In the genomic region with DNA sequence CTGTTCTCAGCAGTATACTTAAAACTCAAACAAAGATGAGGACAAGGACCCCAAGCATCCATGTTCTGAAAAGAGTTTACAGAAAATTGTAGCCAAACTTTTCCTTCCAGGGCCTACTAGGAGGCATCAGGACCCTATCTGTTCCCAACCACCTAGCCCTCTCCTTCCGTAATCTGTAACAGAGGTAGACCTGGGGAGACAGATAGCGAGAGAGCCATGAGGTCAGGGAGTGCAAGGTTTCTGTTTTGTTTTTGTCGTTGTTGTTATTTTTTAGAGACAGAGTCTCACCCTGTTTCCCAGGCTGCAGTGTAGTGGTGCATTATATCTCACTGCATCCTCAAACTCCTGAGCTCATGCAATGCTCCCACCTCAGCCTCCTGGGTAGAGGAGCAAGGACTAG, we compare ENCODE assay signal across 29 cellular contexts.
A peak's percentile ranks its signal among the peaks of the same experiment; 100 is the strongest.
DNase-seq lines count a peak whose midpoint lies in the region; ATAC-seq and TF ChIP-seq lines count a peak whose summit lies in the region.
"Had no signal": no experiment of that assay in that cellular context is flagged by ENCODE, and none has a peak within 500 bp of the region (broad histone marks: within the 10 kb centered on the region; RNA-seq: fewer than 3 reads in every experiment).

No MANE protein-coding gene starts in this region.

- no peaks in the 10 kb centered on the region for H3K27me3 ChIP-seq in brain microvascular endothelial cell (replicated peaks)
- H3K27me3 ChIP-seq in muscle layer of duodenum (ENCODE audit: low read depth, low read length), result no peaks in the 10 kb centered on the region
- H3K27me3 ChIP-seq in thoracic aorta (replicated peaks; ENCODE audit: insufficient read depth), result no peaks in the 10 kb centered on the region
- H3K27me3 ChIP-seq in thyroid gland, result no peaks in the 10 kb centered on the region
- H3K27me3 ChIP-seq: gastroesophageal sphincter, neutrophil had no signal

- no peaks in the 10 kb centered on the region for H3K4me1 Mint-ChIP-seq in activated CD8-positive, alpha-beta T cell treated with anti-CD3 and anti-CD28 coated beads, Interleukin-2, amount 10 ng/mL, durations not matched to agents 7 days and 5 days (ENCODE audit: low read depth)
- H3K4me1 Mint-ChIP-seq: B cell; CD8-positive, alpha-beta memory T cell; stimulated activated effector memory CD8-positive, alpha-beta T cell treated with anti-CD3 and anti-CD28 coated beads, Interleukin-12 subunit alpha, Interleukin-12 subunit beta, amount 100 ng/mL, for 72 hours had no signal

- H3K4me1 ChIP-seq in muscle layer of duodenum (ENCODE audit: control insufficient read depth in 1 of 2, insufficient read depth in 2 of 2, low read length in 2 of 2) (no peaks in the 10 kb centered on the region), thoracic aorta (ENCODE audit: control insufficient read depth in 1 of 2, low read depth in 2 of 2) (peaks cover 6 to 22% of the 10 kb centered on the region in 2 donors), thyroid gland (no peaks in the 10 kb centered on the region)
- H3K4me1 ChIP-seq: A549, gastroesophageal sphincter had no signal

- WGBS in thyroid gland, 2 donors, result 89 to 96% methylated on average over 3 of the region's 3 CpGs

- no peaks in the 10 kb centered on the region for H3K27me3 Mint-ChIP-seq in activated CD8-positive, alpha-beta T cell treated with anti-CD3 and anti-CD28 coated beads, Interleukin-2, amount 10 ng/mL, durations not matched to agents 7 days and 5 days (ENCODE audit: low read depth)
- H3K27me3 Mint-ChIP-seq: activated CD4-positive, alpha-beta memory T cell treated with anti-CD3 and anti-CD28 coated beads for 36 hours; B cell; brain; CD8-positive, alpha-beta memory T cell; progenitor cell of endocrine pancreas had no signal

- H3K9me3 ChIP-seq in muscle layer of duodenum (ENCODE audit: control insufficient read depth in 1 of 2, low read length in 2 of 2), result no peaks in the 10 kb centered on the region
- H3K9me3 ChIP-seq in thoracic aorta, result no peaks in the 10 kb centered on the region
- no peaks in the 10 kb centered on the region for H3K9me3 ChIP-seq in thyroid gland
- H3K9me3 ChIP-seq: A549, gastroesophageal sphincter, neutrophil had no signal

- H3K9me3 Mint-ChIP-seq in activated CD8-positive, alpha-beta T cell treated with anti-CD3 and anti-CD28 coated beads, Interleukin-2, amount 10 ng/mL, durations not matched to agents 7 days and 5 days (ENCODE audit: insufficient read depth), result no peaks in the 10 kb centered on the region
- H3K9me3 Mint-ChIP-seq: activated CD4-positive, alpha-beta memory T cell treated with anti-CD3 and anti-CD28 coated beads for 36 hours; brain had no signal

- intact Hi-C loops in thyroid gland (cut with DNase I), result no loop called here

- H3K36me3 Mint-ChIP-seq in activated CD8-positive, alpha-beta T cell treated with anti-CD3 and anti-CD28 coated beads, Interleukin-2, amount 10 ng/mL, durations not matched to agents 7 days and 5 days (ENCODE audit: low read depth), result no peaks in the 10 kb centered on the region
- H3K36me3 Mint-ChIP-seq: activated CD4-positive, alpha-beta memory T cell treated with anti-CD3 and anti-CD28 coated beads for 36 hours; brain; CD8-positive, alpha-beta memory T cell; stimulated activated effector memory CD8-positive, alpha-beta T cell treated with anti-CD3 and anti-CD28 coated beads, Interleukin-12 subunit alpha, Interleukin-12 subunit beta, amount 100 ng/mL, for 72 hours had no signal

- peak; percentile 80 for ATAC-seq in GM18867 (IDR thresholded peaks at IDR 0.05; ENCODE audit: unreplicated experiment)
- ATAC-seq in thoracic aorta (ENCODE audit: insufficient number of reproducible peaks, low FRiP score, low read depth), result no peak
- ATAC-seq in GM21423 (IDR thresholded peaks at IDR 0.05; ENCODE audit: unreplicated experiment), result no peak
- no peak for ATAC-seq in activated CD8-positive, alpha-beta T cell treated with anti-CD3 and anti-CD28 coated beads, Interleukin-2, amount 10 ng/mL, durations not matched to agents 7 days and 5 days
- ATAC-seq: A549; gastroesophageal sphincter; Panc1; stimulated activated effector memory CD8-positive, alpha-beta T cell treated with anti-CD3 and anti-CD28 coated beads, Interleukin-12 subunit alpha, Interleukin-12 subunit beta, amount 100 ng/mL, for 72 hours had no signal

- H3K36me3 ChIP-seq in brain microvascular endothelial cell (replicated peaks) (peaks cover 4% of the 10 kb centered on the region), muscle layer of duodenum (ENCODE audit: control insufficient read depth in 1 of 2, insufficient read depth in 2 of 2, low read length in 2 of 2) (peaks cover 0 to 4% of the 10 kb centered on the region in 2 donors), thoracic aorta (no peaks in the 10 kb centered on the region), thyroid gland (no peaks in the 10 kb centered on the region)
- H3K36me3 ChIP-seq: gastroesophageal sphincter, neutrophil had no signal

- TF ChIP-seq CTCF in brain microvascular endothelial cell (IDR thresholded peaks at IDR 0.05; ENCODE audit: low read depth, low read length, missing control alignments) (no peak), thoracic aorta (IDR thresholded peaks at IDR 0.05) (no peak), thyroid gland (IDR thresholded peaks at IDR 0.05) (no peak)

- H3K4me3 Mint-ChIP-seq in activated CD8-positive, alpha-beta T cell treated with anti-CD3 and anti-CD28 coated beads, Interleukin-2, amount 10 ng/mL, durations not matched to agents 7 days and 5 days, result no peak overlapping the region
- H3K4me3 Mint-ChIP-seq: activated CD4-positive, alpha-beta memory T cell treated with anti-CD3 and anti-CD28 coated beads for 36 hours; activated T-helper 1 cell treated with anti-CD3 and anti-CD28 coated beads, Interleukin-12 subunit alpha, Interleukin-12 subunit beta, Interleukin-2, Interleukin-4 antibody, amounts not matched to agents 30 ng/mL and 10 ng/mL and 1 ng/mL, durations not matched to agents 14 hours and 24 hours and 36 hours; B cell; brain; CD8-positive, alpha-beta memory T cell; stimulated activated effector memory CD8-positive, alpha-beta T cell treated with anti-CD3 and anti-CD28 coated beads, Interleukin-12 subunit alpha, Interleukin-12 subunit beta, amount 100 ng/mL, for 72 hours had no signal

- CTCF ChIA-PET in activated CD8-positive, alpha-beta T cell treated with anti-CD3 and anti-CD28 coated beads, Interleukin-2, amount 10 ng/mL, durations not matched to agents 7 days and 5 days (lab: Charles Lee), result no interaction called here

- in situ Hi-C loops in brain microvascular endothelial cell (cut with HindIII; ENCODE audit: low pct_ligation_motif_present, low sequenced_read_pairs), result no loop called here

- H3K27ac ChIP-seq in brain microvascular endothelial cell, result peak overlapping the region; percentile 98
- H3K27ac ChIP-seq in muscle layer of duodenum (ENCODE audit: low read length), result peak overlapping the region; percentile 28
- peak overlapping the region; percentile 62 to 72 for H3K27ac ChIP-seq in thoracic aorta
- H3K27ac ChIP-seq in thyroid gland, result no peak overlapping the region
- H3K27ac ChIP-seq: A549, gastroesophageal sphincter, neutrophil had no signal

- H3K4me3 ChIP-seq in brain microvascular endothelial cell (ENCODE audit: low read depth, low read length) (no peak overlapping the region), muscle layer of duodenum (ENCODE audit: low read depth in 1 of 2, low read length in 2 of 2) (no peak overlapping the region), thoracic aorta (no peak overlapping the region), thyroid gland (replicated peaks in 1 of 3) (no peak overlapping the region)
- H3K4me3 ChIP-seq: A549, gastroesophageal sphincter, lung had no signal

- no peak overlapping the region for H3K27ac Mint-ChIP-seq in activated CD8-positive, alpha-beta T cell treated with anti-CD3 and anti-CD28 coated beads, Interleukin-2, amount 10 ng/mL, durations not matched to agents 7 days and 5 days
- H3K27ac Mint-ChIP-seq: activated CD4-positive, alpha-beta memory T cell treated with anti-CD3 and anti-CD28 coated beads for 36 hours; activated T-helper 1 cell treated with anti-CD3 and anti-CD28 coated beads, Interleukin-12 subunit alpha, Interleukin-12 subunit beta, Interleukin-2, Interleukin-4 antibody, amounts not matched to agents 30 ng/mL and 10 ng/mL and 1 ng/mL, durations not matched to agents 14 hours and 24 hours and 36 hours; B cell; CD8-positive, alpha-beta memory T cell; stimulated activated effector memory CD8-positive, alpha-beta T cell treated with anti-CD3 and anti-CD28 coated beads, Interleukin-12 subunit alpha, Interleukin-12 subunit beta, amount 100 ng/mL, for 72 hours had no signal

- POLR2A ChIA-PET in activated CD8-positive, alpha-beta T cell treated with anti-CD3 and anti-CD28 coated beads, Interleukin-2, amount 10 ng/mL, durations not matched to agents 7 days and 5 days (lab: Charles Lee), result no interaction called here

- no peak for DNase-seq in brain microvascular endothelial cell
- DNase-seq in thoracic aorta (ENCODE audit: low spot score), result no peak
- no peak for DNase-seq in activated CD8-positive, alpha-beta T cell treated with anti-CD3 and anti-CD28 coated beads, Interleukin-2, amount 10 ng/mL, durations not matched to agents 7 days and 5 days
- DNase-seq in thyroid gland, result no peak
- DNase-seq in dermis blood vessel endothelial cell, result no peak
- DNase-seq: activated CD4-positive, alpha-beta memory T cell treated with anti-CD3 and anti-CD28 coated beads for 36 hours; activated CD4-positive, CD25-positive, alpha-beta regulatory T cell treated with anti-CD3 and anti-CD28 coated beads, Interleukin-2, amount 50 U/mL, for 72 hours; activated CD8-positive, alpha-beta memory T cell treated with anti-CD3 and anti-CD28 coated beads, Interleukin-2, amount 50 U/mL, for 4 hours; activated naive CD4-positive, alpha-beta T cell treated with Interleukin-2 at 50 U/mL for 16 hours; CD8-positive, alpha-beta memory T cell; cerebellar nuclear complex; Kasumi-1; NCI-H2107; NCI-H345; SHP77; T-helper 2 cell had no signal

- TF ChIP-seq POLR2A in thyroid gland (IDR thresholded peaks at IDR 0.05), result no peak

Comparison
In these comparisons a context has a peak if more than half of its experiments do, and no peak if none do; other contexts are left out.
1. H3K27ac ChIP-seq: peak in brain microvascular endothelial cell (single experiment), muscle layer of duodenum (single experiment) and thoracic aorta (2 of 2); none in thyroid gland (0 of 3).